In the genomic region with DNA sequence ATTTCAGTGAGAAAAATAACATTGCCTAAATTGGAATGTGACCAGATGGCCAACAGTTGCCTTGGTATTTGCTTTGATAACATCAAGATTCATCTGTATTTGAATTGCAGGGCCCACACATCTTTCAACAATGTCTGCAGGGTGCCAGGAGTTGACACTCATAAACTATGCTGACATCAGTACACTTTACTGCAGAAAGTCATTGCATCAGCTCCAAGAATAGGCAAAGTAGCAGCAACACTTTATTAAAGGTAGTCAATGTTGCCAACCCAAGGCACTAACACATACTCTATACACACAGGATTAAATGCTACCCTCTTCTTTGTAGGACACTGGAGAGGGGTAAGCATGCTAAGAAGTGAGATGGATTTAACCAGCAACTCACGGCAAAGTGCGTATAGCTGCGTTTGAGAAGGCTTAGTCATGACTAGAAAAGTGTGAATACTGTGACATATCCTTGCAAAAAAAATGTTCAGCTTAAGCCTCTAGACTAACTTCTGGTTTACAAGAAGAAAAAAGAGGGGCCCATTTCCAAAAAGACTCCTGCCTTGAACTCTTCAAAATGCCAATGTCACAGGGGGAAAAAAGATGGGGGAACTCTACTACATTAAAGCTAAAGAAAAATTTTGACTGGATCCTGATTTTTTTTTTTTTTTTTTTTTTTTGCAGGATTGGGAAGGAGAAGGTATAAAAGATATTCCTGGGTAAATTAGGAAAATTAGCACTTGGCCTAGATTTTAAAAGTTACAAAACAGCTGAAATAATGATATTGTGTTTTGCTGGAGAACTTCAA, we compare ENCODE assay signal across 11 cellular contexts. TPM values are rescaled to one million over a fixed set of nuclear protein-coding genes. Genes with fewer than 3 reads are reported as not detected.
DNase-seq lines count a peak whose midpoint lies in the region; ATAC-seq and TF ChIP-seq lines count a peak whose summit lies in the region.
"Had no signal": no experiment of that assay in that cellular context is flagged by ENCODE, and none has a peak within 500 bp of the region (broad histone marks: within the 10 kb centered on the region; RNA-seq: fewer than 3 reads in every experiment).

No MANE protein-coding gene starts in this region.

- intact Hi-C loops in activated T-helper 1 cell treated with anti-CD3 and anti-CD28 coated beads, Interleukin-12 subunit alpha, Interleukin-12 subunit beta, Interleukin-2, Interleukin-4 antibody, amounts not matched to agents 30 ng/mL and 10 ng/mL and 1 ng/mL, durations not matched to agents 14 hours and 24 hours and 36 hours (cut with micrococcal nuclease) = loop anchor here (5.0 to 10.0 kb wide), 3 partner anchors 704 to 1268 kb away; a partner anchor contains a TSS

- in situ Hi-C loops in HAP-1 (cut with MboI; ENCODE audit: low sequenced_read_pairs) = no loop called here

- POLR2A ChIA-PET in AG04449 (lab: Yijun Ruan, JAX) = no interaction called here

- no peak overlapping the region for H3K4me3 Mint-ChIP-seq in activated T-helper 1 cell treated with anti-CD3 and anti-CD28 coated beads, Interleukin-12 subunit alpha, Interleukin-12 subunit beta, Interleukin-2, Interleukin-4 antibody, amounts not matched to agents 30 ng/mL and 10 ng/mL and 1 ng/mL, durations not matched to agents 14 hours and 24 hours and 36 hours

- no peaks in the 10 kb centered on the region; the same call in 1 of the 2 replicates for H3K36me3 ChIP-seq in HAP-1 (replicated peaks)
- H3K36me3 ChIP-seq: right lobe of liver had no signal

- no peaks in the 10 kb centered on the region for H3K9me3 ChIP-seq in HAP-1
- H3K9me3 ChIP-seq: right lobe of liver, suprapubic skin had no signal

- H3K4me3 ChIP-seq in AG04449 (ENCODE audit: low read depth, low read length) (no peak overlapping the region; the same call in 1 of the 2 replicates), HAP-1 (no peak overlapping the region)

- DNase-seq in AG04449 (ENCODE audit: low read depth, low spot score) (peak; percentile 93), HAP-1 (ENCODE audit: low spot score in 2 of 2) (peak; percentile 64 to 73), iris pigment epithelial cell (ENCODE audit: low read depth) (peak; percentile 87)
- no peak for DNase-seq in activated T-helper 1 cell treated with anti-CD3 and anti-CD28 coated beads, Interleukin-12 subunit alpha, Interleukin-12 subunit beta, Interleukin-2, Interleukin-4 antibody, amounts not matched to agents 30 ng/mL and 10 ng/mL and 1 ng/mL, durations not matched to agents 14 hours and 24 hours and 36 hours (ENCODE audit: low spot score)
- DNase-seq: aorta, right lobe of liver had no signal

- peaks cover 28% of the 10 kb centered on the region for H3K4me1 ChIP-seq in HAP-1

- no peak for ATAC-seq in GM21447 (IDR thresholded peaks at IDR 0.05; ENCODE audit: unreplicated experiment)
- ATAC-seq in GM18867 (IDR thresholded peaks at IDR 0.05; ENCODE audit: unreplicated experiment) = no peak
- no peak for ATAC-seq in GM18502 (IDR thresholded peaks at IDR 0.05; ENCODE audit: poor library complexity, unreplicated experiment)
- no peak for ATAC-seq in GM19023 (IDR thresholded peaks at IDR 0.05; ENCODE audit: unreplicated experiment)
- ATAC-seq: right lobe of liver had no signal

- CTCF ChIA-PET in AG04449 (lab: Yijun Ruan, JAX) = interaction anchor here (0.6 to 2.1 kb wide), 6 partner anchors 12 to 172 kb away, joined by 3 to 8 read pairs (median 4); no protein-coding TSS in a partner anchor

- peak overlapping the region; percentile 32 for H3K27ac Mint-ChIP-seq in activated T-helper 1 cell treated with anti-CD3 and anti-CD28 coated beads, Interleukin-12 subunit alpha, Interleukin-12 subunit beta, Interleukin-2, Interleukin-4 antibody, amounts not matched to agents 30 ng/mL and 10 ng/mL and 1 ng/mL, durations not matched to agents 14 hours and 24 hours and 36 hours

- TF ChIP-seq CTCF in AG04449 (IDR thresholded peaks at IDR 0.05; ENCODE audit: insufficient read depth, low read length, missing control alignments) = no peak

- no peaks in the 10 kb centered on the region for H3K27me3 ChIP-seq in HAP-1 (ENCODE audit: low read depth)
- H3K27me3 ChIP-seq: right lobe of liver, suprapubic skin had no signal

- H3K27me3 Mint-ChIP-seq in activated T-helper 1 cell treated with anti-CD3 and anti-CD28 coated beads, Interleukin-12 subunit alpha, Interleukin-12 subunit beta, Interleukin-2, Interleukin-4 antibody, amounts not matched to agents 30 ng/mL and 10 ng/mL and 1 ng/mL, durations not matched to agents 14 hours and 24 hours and 36 hours (ENCODE audit: insufficient read depth) = no peaks in the 10 kb centered on the region

- peaks cover 32% of the 10 kb centered on the region for H3K4me1 Mint-ChIP-seq in activated T-helper 1 cell treated with anti-CD3 and anti-CD28 coated beads, Interleukin-12 subunit alpha, Interleukin-12 subunit beta, Interleukin-2, Interleukin-4 antibody, amounts not matched to agents 30 ng/mL and 10 ng/mL and 1 ng/mL, durations not matched to agents 14 hours and 24 hours and 36 hours (ENCODE audit: low read depth)

- H3K36me3 Mint-ChIP-seq in activated T-helper 1 cell treated with anti-CD3 and anti-CD28 coated beads, Interleukin-12 subunit alpha, Interleukin-12 subunit beta, Interleukin-2, Interleukin-4 antibody, amounts not matched to agents 30 ng/mL and 10 ng/mL and 1 ng/mL, durations not matched to agents 14 hours and 24 hours and 36 hours (ENCODE audit: low read depth) = peaks cover 8% of the 10 kb centered on the region

- no peaks in the 10 kb centered on the region for H3K9me3 Mint-ChIP-seq in activated T-helper 1 cell treated with anti-CD3 and anti-CD28 coated beads, Interleukin-12 subunit alpha, Interleukin-12 subunit beta, Interleukin-2, Interleukin-4 antibody, amounts not matched to agents 30 ng/mL and 10 ng/mL and 1 ng/mL, durations not matched to agents 14 hours and 24 hours and 36 hours

RNA-seq across cellular contexts. Expression of a gene that starts 2.2 kb away (rescaled TPM):
- 31.0 and 36.3 TPM in 2 replicates for total RNA-seq in activated T-helper 1 cell treated with anti-CD3 and anti-CD28 coated beads, Interleukin-12 subunit alpha, Interleukin-12 subunit beta, Interleukin-2, Interleukin-4 antibody, amounts not matched to agents 30 ng/mL and 10 ng/mL and 1 ng/mL, durations not matched to agents 14 hours and 24 hours and 36 hours

RNA-seq across cellular contexts. Expression of a gene that starts 2.7 kb away (rescaled TPM):
- 44.2 and 50.7 TPM in 2 replicates for total RNA-seq in activated T-helper 1 cell treated with anti-CD3 and anti-CD28 coated beads, Interleukin-12 subunit alpha, Interleukin-12 subunit beta, Interleukin-2, Interleukin-4 antibody, amounts not matched to agents 30 ng/mL and 10 ng/mL and 1 ng/mL, durations not matched to agents 14 hours and 24 hours and 36 hours

RNA-seq across cellular contexts. Expression of a gene that starts 45.0 kb away (rescaled TPM):
- total RNA-seq in activated T-helper 1 cell treated with anti-CD3 and anti-CD28 coated beads, Interleukin-12 subunit alpha, Interleukin-12 subunit beta, Interleukin-2, Interleukin-4 antibody, amounts not matched to agents 30 ng/mL and 10 ng/mL and 1 ng/mL, durations not matched to agents 14 hours and 24 hours and 36 hours = 46.1 and 51.8 TPM in 2 replicates
